6 cellular contexts compared by ENCODE assay signal in the genomic region with DNA sequence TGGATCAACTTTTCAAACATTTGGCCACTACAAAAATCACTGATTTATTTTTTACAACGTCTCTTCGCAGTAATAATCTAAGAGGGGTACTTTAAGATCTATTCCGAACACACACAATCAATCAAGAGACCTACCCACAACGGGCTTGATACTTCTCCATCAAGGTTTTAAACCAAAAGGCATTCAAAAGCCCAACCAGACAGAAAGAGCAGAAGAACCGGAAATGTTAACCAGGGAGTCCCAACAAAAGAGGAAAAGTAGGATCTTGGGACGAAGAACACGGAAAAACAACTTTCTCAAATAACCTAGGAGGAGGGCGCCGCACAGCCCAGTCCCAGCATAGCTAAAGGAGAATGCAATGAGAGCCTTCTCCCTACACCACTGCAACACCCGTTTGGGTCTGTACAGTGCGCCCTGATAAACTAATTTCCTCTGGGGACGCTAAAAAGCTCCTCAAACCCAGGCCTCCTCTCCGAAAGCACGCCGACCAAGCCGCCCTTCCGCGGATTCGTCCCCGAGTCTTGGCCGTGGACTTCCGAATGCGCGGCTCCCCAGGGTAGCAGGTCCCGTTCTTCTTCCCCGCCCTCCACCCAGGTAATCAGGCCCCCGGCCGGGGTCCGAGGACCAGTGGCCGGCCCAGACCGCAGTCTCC. TPM values are rescaled to one million over a fixed set of nuclear protein-coding genes. Genes with fewer than 3 reads are reported as not detected.
DNase-seq lines count a peak whose midpoint lies in the region; ATAC-seq and TF ChIP-seq lines count a peak whose summit lies in the region.

No MANE protein-coding gene starts in this region.

- no peaks in the 10 kb centered on the region for H3K9me3 Mint-ChIP-seq in activated T-helper 2 cell treated with anti-CD3 and anti-CD28 coated beads, Interferon-gamma antibody, Interleukin-2, Interleukin-4, amounts not matched to agents 10 μg/mL and 5 μg/mL and 100 μg/mL, durations not matched to agents 14 hours and 24 hours and 36 hours

- WGBS in lung, 2 donors: 1% methylated on average over 31 of the region's 31 CpGs

- no peaks in the 10 kb centered on the region for H3K9me3 ChIP-seq in BLaER1 treated with 17β-estradiol and CSF1 and Interleukin-3, amounts not matched to agents 10 nM and 100 nM (replicated peaks in 1 of 11)
- H3K9me3 ChIP-seq in lung (ENCODE audit: control insufficient read depth in 2 of 2, insufficient read depth in 1 of 2, low read length in 1 of 2): no peaks in the 10 kb centered on the region

- no peak for TF ChIP-seq CTCF in lung (IDR thresholded peaks at IDR 0.05; ENCODE audit: control extremely low read depth, extremely low read depth)

- peaks cover 0 to 1% (median 0%) of the 10 kb centered on the region in 11 experiments; a peak in 2 of 22 replicates for H3K27me3 ChIP-seq in BLaER1 treated with 17β-estradiol and CSF1 and Interleukin-3, amounts not matched to agents 10 nM and 100 nM
- H3K27me3 ChIP-seq in lung (ENCODE audit: control insufficient read depth, insufficient read depth): no peaks in the 10 kb centered on the region

- peak overlapping the region; percentile 80 to 97 (median 92) for H3K4me3 ChIP-seq in BLaER1 treated with 17β-estradiol and CSF1 and Interleukin-3, amounts not matched to agents 10 nM and 100 nM
- peak overlapping the region; percentile 82 for H3K4me3 ChIP-seq in lung

- H3K4me1 Mint-ChIP-seq in activated T-helper 2 cell treated with anti-CD3 and anti-CD28 coated beads, Interferon-gamma antibody, Interleukin-2, Interleukin-4, amounts not matched to agents 10 μg/mL and 5 μg/mL and 100 μg/mL, durations not matched to agents 14 hours and 24 hours and 36 hours (ENCODE audit: low read depth): peaks cover 29% of the 10 kb centered on the region

- H3K36me3 Mint-ChIP-seq in activated T-helper 2 cell treated with anti-CD3 and anti-CD28 coated beads, Interferon-gamma antibody, Interleukin-2, Interleukin-4, amounts not matched to agents 10 μg/mL and 5 μg/mL and 100 μg/mL, durations not matched to agents 14 hours and 24 hours and 36 hours (ENCODE audit: low read depth): peaks cover 38% of the 10 kb centered on the region

- H3K4me2 ChIP-seq in BLaER1 treated with 17β-estradiol and CSF1 and Interleukin-3, amounts not matched to agents 10 nM and 100 nM: peak overlapping the region; percentile 86 to 98 (median 90)

- DNase-seq in activated T-helper 2 cell treated with anti-CD3 and anti-CD28 coated beads, Interferon-gamma antibody, Interleukin-2, Interleukin-4, amounts not matched to agents 10 μg/mL and 5 μg/mL and 100 μg/mL, durations not matched to agents 14 hours and 24 hours and 36 hours (ENCODE audit: low spot score): peak; percentile 26
- DNase-seq in lung (ENCODE audit: low spot score): no peak
- DNase-seq in SIG-M5 (lab: John Stamatoyannopoulos, UW): no peak
- DNase-seq in RKO (ENCODE audit: low spot score): no peak

- peaks cover 37 to 44% (median 43%) of the 10 kb centered on the region in 11 experiments for H3K36me3 ChIP-seq in BLaER1 treated with 17β-estradiol and CSF1 and Interleukin-3, amounts not matched to agents 10 nM and 100 nM
- H3K36me3 ChIP-seq in lung (ENCODE audit: control insufficient read depth in 2 of 2, insufficient read depth in 2 of 2, low read length in 2 of 2): peaks cover 12 to 16% of the 10 kb centered on the region in 2 donors

- no peaks in the 10 kb centered on the region for H3K27me3 Mint-ChIP-seq in activated T-helper 2 cell treated with anti-CD3 and anti-CD28 coated beads, Interferon-gamma antibody, Interleukin-2, Interleukin-4, amounts not matched to agents 10 μg/mL and 5 μg/mL and 100 μg/mL, durations not matched to agents 14 hours and 24 hours and 36 hours (ENCODE audit: low read depth)

- H3K4me1 ChIP-seq in BLaER1 treated with 17β-estradiol and CSF1 and Interleukin-3, amounts not matched to agents 10 nM and 100 nM: peaks cover 24 to 33% (median 30%) of the 10 kb centered on the region in 10 experiments
- peaks cover 8 to 10% of the 10 kb centered on the region in 2 donors for H3K4me1 ChIP-seq in lung (ENCODE audit: control insufficient read depth in 2 of 2, insufficient read depth in 2 of 2, low read length in 2 of 2)

- H4K20me1 ChIP-seq in BLaER1 treated with 17β-estradiol and CSF1 and Interleukin-3, amounts not matched to agents 10 nM and 100 nM: peaks cover 42 to 55% (median 47%) of the 10 kb centered on the region in 11 experiments; a peak in 21 of 22 replicates

- peak overlapping the region; percentile 89 for H3K27ac Mint-ChIP-seq in activated T-helper 2 cell treated with anti-CD3 and anti-CD28 coated beads, Interferon-gamma antibody, Interleukin-2, Interleukin-4, amounts not matched to agents 10 μg/mL and 5 μg/mL and 100 μg/mL, durations not matched to agents 14 hours and 24 hours and 36 hours

- H3K4me3 Mint-ChIP-seq in activated T-helper 2 cell treated with anti-CD3 and anti-CD28 coated beads, Interferon-gamma antibody, Interleukin-2, Interleukin-4, amounts not matched to agents 10 μg/mL and 5 μg/mL and 100 μg/mL, durations not matched to agents 14 hours and 24 hours and 36 hours (ENCODE audit: low read depth): peak overlapping the region; percentile 98

- H3K9ac ChIP-seq in BLaER1 treated with 17β-estradiol and CSF1 and Interleukin-3, amounts not matched to agents 10 nM and 100 nM: peak overlapping the region; percentile 90 to 100 (median 98)

- ATAC-seq in HG02610 (IDR thresholded peaks at IDR 0.05; ENCODE audit: unreplicated experiment) (peak; percentile 14), lung (ENCODE audit: insufficient read depth, low FRiP score) (no peak)

- peak overlapping the region; percentile 74 to 100 (median 97) for H3K27ac ChIP-seq in BLaER1 treated with 17β-estradiol and CSF1 and Interleukin-3, amounts not matched to agents 10 nM and 100 nM
- peak overlapping the region; percentile 82 to 89 for H3K27ac ChIP-seq in lung (ENCODE audit: low read depth in 1 of 2, low read length in 1 of 2)

- intact Hi-C loops in activated T-helper 2 cell treated with anti-CD3 and anti-CD28 coated beads, Interferon-gamma antibody, Interleukin-2, Interleukin-4, amounts not matched to agents 10 μg/mL and 5 μg/mL and 100 μg/mL, durations not matched to agents 14 hours and 24 hours and 36 hours (cut with micrococcal nuclease): loop anchor here (1.0 to 5.0 kb wide), 5 partner anchors 8 to 206 kb away; a partner anchor contains a TSS

RNA-seq across cellular contexts. Expression of a gene that starts 0.6 kb away (rescaled TPM):
- 473 and 533 TPM in 2 replicates for total RNA-seq in activated T-helper 2 cell treated with anti-CD3 and anti-CD28 coated beads, Interferon-gamma antibody, Interleukin-2, Interleukin-4, amounts not matched to agents 10 μg/mL and 5 μg/mL and 100 μg/mL, durations not matched to agents 14 hours and 24 hours and 36 hours
- 100 to 1,000 TPM; 224 to 272 TPM for total RNA-seq in lung
- polyA plus RNA-seq in lung: 100 to 1,000 TPM; 186 to 985 TPM

RNA-seq across cellular contexts. Expression of a gene that starts 7.1 kb away (rescaled TPM):
- 54.4 and 58.4 TPM in 2 replicates for total RNA-seq in activated T-helper 2 cell treated with anti-CD3 and anti-CD28 coated beads, Interferon-gamma antibody, Interleukin-2, Interleukin-4, amounts not matched to agents 10 μg/mL and 5 μg/mL and 100 μg/mL, durations not matched to agents 14 hours and 24 hours and 36 hours
- total RNA-seq in lung: 10 to 100 TPM; 11.1 to 14.4 TPM
- polyA plus RNA-seq in lung: 10 to 100 TPM in 1 of 2 donors, 1 to 10 TPM in 1; 8.0 to 13.5 TPM

RNA-seq across cellular contexts. Expression of a gene that starts 18.7 kb away (rescaled TPM):
- 0.46 and 0.78 TPM in 2 replicates for total RNA-seq in activated T-helper 2 cell treated with anti-CD3 and anti-CD28 coated beads, Interferon-gamma antibody, Interleukin-2, Interleukin-4, amounts not matched to agents 10 μg/mL and 5 μg/mL and 100 μg/mL, durations not matched to agents 14 hours and 24 hours and 36 hours
- total RNA-seq in lung: under 1 TPM; 0.48 to 0.55 TPM
- polyA plus RNA-seq in lung: under 1 TPM; 0.10 to 0.14 TPM

RNA-seq across cellular contexts. Expression of a gene that starts 37.0 kb away (rescaled TPM):
- 60.0 and 62.3 TPM in 2 replicates for total RNA-seq in activated T-helper 2 cell treated with anti-CD3 and anti-CD28 coated beads, Interferon-gamma antibody, Interleukin-2, Interleukin-4, amounts not matched to agents 10 μg/mL and 5 μg/mL and 100 μg/mL, durations not matched to agents 14 hours and 24 hours and 36 hours
- total RNA-seq in lung: 10 to 100 TPM; 30.2 to 68.5 TPM
- polyA plus RNA-seq in lung: 10 to 100 TPM; 17.4 to 33.6 TPM

RNA-seq across cellular contexts. Expression of a gene that starts 45.2 kb away (rescaled TPM):
- not detected in 2 replicates for total RNA-seq in activated T-helper 2 cell treated with anti-CD3 and anti-CD28 coated beads, Interferon-gamma antibody, Interleukin-2, Interleukin-4, amounts not matched to agents 10 μg/mL and 5 μg/mL and 100 μg/mL, durations not matched to agents 14 hours and 24 hours and 36 hours
- total RNA-seq in lung: not detected
- polyA plus RNA-seq in lung: not detected
